Comparison of ENCODE assay signal across 16 cellular contexts in genomic region chr9:109164040-109164439, GRCh38. TPM values are rescaled to one million over a fixed set of nuclear protein-coding genes. Genes with fewer than 3 reads are reported as not detected.
DNase-seq lines count a peak whose midpoint lies in the region; ATAC-seq and TF ChIP-seq lines count a peak whose summit lies in the region.
"Had no signal": no experiment of that assay in that cellular context is flagged by ENCODE, and none has a peak within 500 bp of the region (broad histone marks: within the 10 kb centered on the region; RNA-seq: fewer than 3 reads in every experiment).

No MANE protein-coding gene starts in this region.

- TF ChIP-seq CTCF in GM12864 (IDR thresholded peaks at IDR 0.05; ENCODE audit: low read depth, low read length, missing control alignments) (no peak), vagina (IDR thresholded peaks at IDR 0.05) (no peak)

- ATAC-seq in GM19372 (IDR thresholded peaks at IDR 0.05; ENCODE audit: low read depth, unreplicated experiment), result peak; percentile 66
- ATAC-seq in HG03175 (IDR thresholded peaks at IDR 0.05; ENCODE audit: unreplicated experiment), result peak; percentile 87

- H3K9me3 ChIP-seq in vagina, result no peaks in the 10 kb centered on the region
- H3K9me3 ChIP-seq: SK-N-SH, upper lobe of left lung had no signal

- intact Hi-C loops in vagina (cut with DNase I), result no loop called here

- no peaks in the 10 kb centered on the region for H3K36me3 ChIP-seq in vagina
- H3K36me3 ChIP-seq: upper lobe of left lung had no signal

- no peak overlapping the region for H3K27ac ChIP-seq in vagina
- H3K27ac ChIP-seq: dorsolateral prefrontal cortex, upper lobe of left lung had no signal

- TF ChIP-seq POLR2A in vagina (IDR thresholded peaks at IDR 0.05), result no peak

- DNase-seq in GM12864 (ENCODE audit: low read depth) (peak; percentile 13), OCI-M1 (lab: John Stamatoyannopoulos, UW) (peak; percentile 29), glomerular visceral epithelial cell (ENCODE audit: extremely low spot score) (no peak), COR-L47 (lab: John Stamatoyannopoulos, UW) (no peak), SK-N-DZ (ENCODE audit: low spot score) (no peak), vagina (ENCODE audit: extremely low spot score in 2 of 2) (no peak)
- DNase-seq: activated CD4-positive, CD25-positive, alpha-beta regulatory T cell treated with anti-CD3 and anti-CD28 coated beads, Interleukin-2, amount 50 U/mL, for 72 hours; activated T-cell treated with anti-CD3 and anti-CD28 coated beads, Interleukin-2, amount 50 U/mL, for 1 hour; dorsolateral prefrontal cortex; NCI-H146; NCI-H526; posterior cingulate gyrus; SK-N-SH; upper lobe of left lung had no signal

- no peaks in the 10 kb centered on the region for H3K27me3 ChIP-seq in vagina
- H3K27me3 ChIP-seq: dorsolateral prefrontal cortex had no signal

- no peak overlapping the region for H3K4me3 ChIP-seq in GM12864 (ENCODE audit: low read depth, low read length)
- H3K4me3 ChIP-seq in vagina, result no peak overlapping the region
- H3K4me3 ChIP-seq: upper lobe of left lung had no signal

- H3K4me1 ChIP-seq in vagina, result no peaks in the 10 kb centered on the region

RNA-seq across cellular contexts. Expression of gene FRRS1L, which starts 3.0 kb away (rescaled TPM):
- polyA plus RNA-seq in SK-N-DZ (2014; cell fraction: cytosol; rRNA removed), result 0.24 and 0.45 TPM in 2 replicates
- 0.18 and 0.20 TPM in 2 replicates for polyA plus RNA-seq in SK-N-DZ (2014; cell fraction: nucleus; rRNA removed)
- total RNA-seq in vagina, result 2.2 TPM

RNA-seq across cellular contexts. Expression of gene TMEM245, which starts 44.3 kb away (rescaled TPM):
- polyA plus RNA-seq in SK-N-DZ (2014; cell fraction: cytosol; rRNA removed), result 22.6 and 28.3 TPM in 2 replicates
- polyA plus RNA-seq in SK-N-DZ (2014; cell fraction: nucleus; rRNA removed), result 12.7 and 15.2 TPM in 2 replicates
- total RNA-seq in vagina, result 47.4 TPM

Comparison
In these comparisons a context has a peak if more than half of its experiments do, and no peak if none do; other contexts are left out.
1. DNase-seq: peak in GM12864 (single experiment) and OCI-M1 (single experiment); none in glomerular visceral epithelial cell (single experiment), COR-L47 (single experiment), SK-N-DZ (single experiment) and vagina (0 of 2).